Comparison of ENCODE assay signal across 1 cellular context in genomic region chr10:30662809-30663208, GRCh38.
TF ChIP-seq lines count a peak whose summit lies in the region.

No MANE protein-coding gene starts in this region.

TF ChIP-seq in GM23338, 12 proteins besides CTCF, POLR2A, EP300 and RAD21 (continued from another document):
- TF ChIP-seq ZNF462 (CRISPR knock-in tag; IDR thresholded peaks at IDR 0.05) (no peak), CREB1 (CRISPR knock-in tag; IDR thresholded peaks at IDR 0.05; ENCODE audit: low read depth) (no peak), NANOG (IDR thresholded peaks at IDR 0.05; ENCODE audit: borderline replicate concordance) (no peak), POLR2AphosphoS5 (IDR thresholded peaks at IDR 0.05; ENCODE audit: low read depth) (no peak), EZH2phosphoT487 (IDR thresholded peaks at IDR 0.05; ENCODE audit: unreplicated experiment) (no peak), ZNF331 (CRISPR knock-in tag; IDR thresholded peaks at IDR 0.05; ENCODE audit: low read depth) (no peak)
